Comparison of ENCODE assay signal across 1 cellular context in genomic region chr3:108090701-108091497, GRCh38.
TF ChIP-seq lines count a peak whose summit lies in the region.

Gene CD47 (minus strand): TSS chr3:108091031. CDS start chr3:108090908, 123 bp downstream.

TF ChIP-seq in H1, 55 proteins besides CTCF, POLR2A, EP300 and RAD21:
- TF ChIP-seq CREB1 (IDR thresholded peaks at IDR 0.05) (peak; percentile 9), PHF8 (conservative IDR thresholded peaks at IDR 0.05; ENCODE audit: low read depth, low read length) (0 out of 2 replicates have a peak, but pooled peaks have one; percentile 58), TEAD4 (IDR thresholded peaks at IDR 0.05; ENCODE audit: low read depth, low read length) (no peak), RFX5 (IDR thresholded peaks at IDR 0.05; ENCODE audit: borderline replicate concordance, low read depth, low read length) (no peak), ASH2L (IDR thresholded peaks at IDR 0.05; ENCODE audit: low read length) (peak; percentile 7), SAP30 (IDR thresholded peaks at IDR 0.05; ENCODE audit: insufficient read depth, insufficient replicate concordance, low read length) (no peak), TAF1 (IDR thresholded peaks at IDR 0.05; ENCODE audit: low read depth, low read length) (peak; percentile 37; the same call in 1 of the 2 replicates), POLR2AphosphoS5 (IDR thresholded peaks at IDR 0.05; ENCODE audit: low read depth, low read length) (peak; percentile 30; the same call in 1 of the 2 replicates), KDM4A (IDR thresholded peaks at IDR 0.05; ENCODE audit: low read depth, low read length, severe bottlenecking) (peak; percentile 100), RBBP5 (IDR thresholded peaks at IDR 0.05; ENCODE audit: borderline replicate concordance, low read depth, low read length) (peak; percentile 93; the same call in 1 of the 2 replicates), CBX5 (IDR thresholded peaks at IDR 0.05; ENCODE audit: low read depth, low read length) (no peak), RXRA (IDR thresholded peaks at IDR 0.05; ENCODE audit: insufficient read depth, low read depth, low read length) (no peak), ZNF274 (IDR thresholded peaks at IDR 0.05; ENCODE audit: borderline replicate concordance, extremely low read depth, low read length) (no peak), ATF2 (IDR thresholded peaks at IDR 0.05; ENCODE audit: low read length) (no peak), NRF1 (IDR thresholded peaks at IDR 0.05; ENCODE audit: low read depth, low read length) (peak; percentile 48), E2F6 (IDR thresholded peaks at IDR 0.05) (peak; percentile 79)
